In genomic region chr12:54005853-54006699, GRCh38 we compare ENCODE assay signal across 9 cellular contexts. TPM values are rescaled to one million over a fixed set of nuclear protein-coding genes. Genes with fewer than 3 reads are reported as not detected.
DNase-seq lines count a peak whose midpoint lies in the region; ATAC-seq and TF ChIP-seq lines count a peak whose summit lies in the region.
"Had no signal": no experiment of that assay in that cellular context is flagged by ENCODE, and none has a peak within 500 bp of the region (broad histone marks: within the 10 kb centered on the region; RNA-seq: fewer than 3 reads in every experiment).

No MANE protein-coding gene starts in this region.

- H3K36me3 Mint-ChIP-seq in activated naive CD8-positive, alpha-beta T cell treated with anti-CD3 and anti-CD28 coated beads for 36 hours: no peaks in the 10 kb centered on the region

- H3K4me1 ChIP-seq in Karpas-422 (ENCODE audit: low read length) (peaks cover 12% of the 10 kb centered on the region), cardiac muscle cell (ENCODE audit: low read depth) (no peaks in the 10 kb centered on the region), psoas muscle (peaks cover 24% of the 10 kb centered on the region), upper lobe of left lung (peaks cover 13 to 27% (median 15%) of the 10 kb centered on the region in 4 donors)

- H3K36me3 ChIP-seq in Karpas-422 (ENCODE audit: insufficient read depth, low read length) (no peaks in the 10 kb centered on the region), cardiac muscle cell (no peaks in the 10 kb centered on the region), psoas muscle (ENCODE audit: insufficient read depth in 1 of 2, low read depth in 1 of 2) (no peaks in the 10 kb centered on the region), upper lobe of left lung (no peaks in the 10 kb centered on the region)

- no peaks in the 10 kb centered on the region for H3K9me2 ChIP-seq in Karpas-422 (replicated peaks; ENCODE audit: insufficient read depth, low read length)

- TF ChIP-seq CTCF in C4-2B (conservative IDR thresholded peaks at IDR 0.05) (peak; percentile 94), cardiac muscle cell (IDR thresholded peaks at IDR 0.05; ENCODE audit: low read depth, low read length) (peak; percentile 84), psoas muscle (IDR thresholded peaks at IDR 0.05) (peak; percentile 95), upper lobe of left lung (IDR thresholded peaks at IDR 0.05) (peak; percentile 92 to 96 (median 94))

- TF ChIP-seq EP300 in upper lobe of left lung (IDR thresholded peaks at IDR 0.05): no peak

- H3K27ac ChIP-seq in C4-2B (no peak overlapping the region), Karpas-422 (ENCODE audit: low read length) (no peak overlapping the region), cardiac muscle cell (no peak overlapping the region), psoas muscle (peak overlapping the region; percentile 95), upper lobe of left lung (no peak overlapping the region)

- H3K79me2 ChIP-seq in Karpas-422 (ENCODE audit: low read length): no peaks in the 10 kb centered on the region

- H3K4me3 ChIP-seq in Karpas-422 (ENCODE audit: low read length) (peak overlapping the region; percentile 53), cardiac muscle cell (no peak overlapping the region), psoas muscle (peak overlapping the region; percentile 78), upper lobe of left lung (peak overlapping the region in 3 of 4 donors; percentile 19 to 42 (median 37))

- H3K9me3 Mint-ChIP-seq in activated naive CD8-positive, alpha-beta T cell treated with anti-CD3 and anti-CD28 coated beads for 36 hours: no peaks in the 10 kb centered on the region

- peak overlapping the region; percentile 71; the same call in 1 of the 2 replicates for H2AFZ ChIP-seq in Karpas-422 (ENCODE audit: low read length)

- H3K4me1 Mint-ChIP-seq in activated naive CD8-positive, alpha-beta T cell treated with anti-CD3 and anti-CD28 coated beads for 36 hours: peaks cover 24% of the 10 kb centered on the region

- peak; percentile 85 for DNase-seq in GM19240 (ENCODE audit: insufficient read length, low spot score)
- DNase-seq in Karpas-422: peak; percentile 93
- DNase-seq in activated naive CD8-positive, alpha-beta T cell treated with anti-CD3 and anti-CD28 coated beads for 36 hours: peak; percentile 78
- DNase-seq in cardiac muscle cell (ENCODE audit: low read depth in 1 of 2, low spot score in 1 of 2): peak; percentile 85 to 94
- DNase-seq in psoas muscle: peak; percentile 90 to 95
- DNase-seq in upper lobe of left lung: peak; percentile 89 to 93

- TF ChIP-seq POLR2A in upper lobe of left lung (IDR thresholded peaks at IDR 0.05): no peak

- peak overlapping the region; percentile 66 for H3K9ac ChIP-seq in Karpas-422 (ENCODE audit: low read length)

- H3K27me3 ChIP-seq in Karpas-422 (ENCODE audit: low read length) (no peaks in the 10 kb centered on the region), cardiac muscle cell (peaks cover 100% of the 10 kb centered on the region), psoas muscle (ENCODE audit: insufficient read depth in 3 of 3, low read length in 2 of 3) (no peaks in the 10 kb centered on the region), upper lobe of left lung (peaks cover 3 to 93% (median 48%) of the 10 kb centered on the region in 4 donors)

- peak overlapping the region; percentile 67 for H3K4me3 Mint-ChIP-seq in activated naive CD8-positive, alpha-beta T cell treated with anti-CD3 and anti-CD28 coated beads for 36 hours

- H3K27me3 Mint-ChIP-seq in activated naive CD8-positive, alpha-beta T cell treated with anti-CD3 and anti-CD28 coated beads for 36 hours: peaks cover 99% of the 10 kb centered on the region

- H4K20me1 ChIP-seq in Karpas-422 (ENCODE audit: insufficient read depth, low read depth, low read length): no peaks in the 10 kb centered on the region

- H3K4me2 ChIP-seq in Karpas-422 (ENCODE audit: low read depth, low read length, poor library complexity, severe bottlenecking): peak overlapping the region; percentile 74

- 6 to 15% (median 9%) methylated on average over 48 of the region's 48 CpGs for WGBS in psoas muscle, 3 donors
- 8 to 12% methylated on average over 40 to 46 of the region's 48 CpGs for WGBS in upper lobe of left lung, 2 donors

- H3K27ac Mint-ChIP-seq in activated naive CD8-positive, alpha-beta T cell treated with anti-CD3 and anti-CD28 coated beads for 36 hours: no peak overlapping the region

- H3K9me3 ChIP-seq in Karpas-422 (ENCODE audit: low read length): no peaks in the 10 kb centered on the region
- H3K9me3 ChIP-seq in cardiac muscle cell (ENCODE audit: low read depth): no peaks in the 10 kb centered on the region
- H3K9me3 ChIP-seq in psoas muscle: no peaks in the 10 kb centered on the region
- H3K9me3 ChIP-seq in upper lobe of left lung: no peaks in the 10 kb centered on the region

- intact Hi-C loops in psoas muscle (cut with DNase I): loop anchor here (1.0 to 5.0 kb wide), 4 partner anchors 14 to 195 kb away; no protein-coding TSS in a partner anchor

- ATAC-seq in SK-N-SH treated with all-trans-retinoic acid at 6 μM for 48 hours (peak; percentile 88), psoas muscle (peak; percentile 80 to 88 (median 83)), upper lobe of left lung (ENCODE audit: low FRiP score in 2 of 2) (peak; percentile 84 to 94)

TF ChIP-seq in SK-N-SH treated with all-trans-retinoic acid at 6 μM for 48 hours, 23 proteins besides CTCF, POLR2A, EP300 and RAD21 (continues in another document):
- no peak for TF ChIP-seq ISL1 (CRISPR knock-in tag; IDR thresholded peaks at IDR 0.05)
- no peak for TF ChIP-seq POU6F1 (CRISPR knock-in tag; IDR thresholded peaks at IDR 0.05; ENCODE audit: borderline replicate concordance, low read depth)

RNA-seq across cellular contexts. Expression of gene HOXC8, which starts 2.7 kb away (rescaled TPM):
- not detected in 2 replicates for total RNA-seq in Karpas-422 (2014; rRNA removed; shearing (Covaris generic); ENCODE audit: low replicate concordance)
- not detected for total RNA-seq in activated naive CD8-positive, alpha-beta T cell treated with anti-CD3 and anti-CD28 coated beads for 36 hours
- 0.06 TPM in 1 of 2 replicates, not detected in the other for total RNA-seq in cardiac muscle cell
- not detected in 2 replicates for polyA plus RNA-seq in cardiac muscle cell
- 10 to 100 TPM in 1 of 4 donors, 1 to 10 TPM in 3; 6.7 to 10.2 (median 9.0) TPM for total RNA-seq in psoas muscle
- 1 to 10 TPM; 1.6 to 8.8 (median 3.3) TPM for polyA plus RNA-seq in psoas muscle
- total RNA-seq in upper lobe of left lung: not detected
- total RNA-seq: T-helper 2 cell treated with Interferon-gamma antibody and Interleukin-4, amounts not matched to agents 100 ng/mL and 5 ng/mL, for 36 hours had no signal

RNA-seq across cellular contexts. Expression of gene HOXC9, which starts 6.1 kb away (rescaled TPM):
- total RNA-seq in Karpas-422 (2014; rRNA removed; shearing (Covaris generic); ENCODE audit: low replicate concordance): not detected in 2 replicates
- not detected for total RNA-seq in activated naive CD8-positive, alpha-beta T cell treated with anti-CD3 and anti-CD28 coated beads for 36 hours
- total RNA-seq in cardiac muscle cell (not detected in 2 replicates), psoas muscle (10 to 100 TPM in 2 of 4 donors, 1 to 10 TPM in 2; 6.4 to 14.6 (median 9.2) TPM), upper lobe of left lung (under 1 TPM in 2 of 6 donors, not detected in 4; 0.17 to 0.23 TPM)
- polyA plus RNA-seq in cardiac muscle cell (not detected in 2 replicates), psoas muscle (10 to 100 TPM in 2 of 3 donors, 1 to 10 TPM in 1; 8.8 to 31.1 (median 16.4) TPM)
- total RNA-seq: T-helper 2 cell treated with Interferon-gamma antibody and Interleukin-4, amounts not matched to agents 100 ng/mL and 5 ng/mL, for 36 hours had no signal

RNA-seq across cellular contexts. Expression of gene HOXC10, which starts 21.1 kb away (rescaled TPM):
- not detected in 2 replicates for total RNA-seq in Karpas-422 (2014; rRNA removed; shearing (Covaris generic); ENCODE audit: low replicate concordance)
- not detected for total RNA-seq in activated naive CD8-positive, alpha-beta T cell treated with anti-CD3 and anti-CD28 coated beads for 36 hours
- total RNA-seq in cardiac muscle cell (not detected in 2 replicates), psoas muscle (10 to 100 TPM in 2 of 4 donors, 1 to 10 TPM in 2; 3.0 to 79.4 (median 34.3) TPM), upper lobe of left lung (not detected)
- polyA plus RNA-seq in cardiac muscle cell (not detected in 2 replicates), psoas muscle (100 to 1,000 TPM in 1 of 3 donors, 10 to 100 TPM in 2; 43.4 to 129 (median 74.1) TPM)
- total RNA-seq: T-helper 2 cell treated with Interferon-gamma antibody and Interleukin-4, amounts not matched to agents 100 ng/mL and 5 ng/mL, for 36 hours had no signal

RNA-seq across cellular contexts. Expression of gene HOXC6, which starts 22.2 kb away (rescaled TPM):
- total RNA-seq in Karpas-422 (2014; rRNA removed; shearing (Covaris generic); ENCODE audit: low replicate concordance): not detected in 2 replicates
- total RNA-seq in activated naive CD8-positive, alpha-beta T cell treated with anti-CD3 and anti-CD28 coated beads for 36 hours: not detected
- not detected in 2 replicates for total RNA-seq in cardiac muscle cell
- polyA plus RNA-seq in cardiac muscle cell: not detected in 2 replicates
- total RNA-seq in psoas muscle: 10 to 100 TPM in 2 of 4 donors, 1 to 10 TPM in 2; 5.2 to 23.6 (median 12.5) TPM
- 1 to 10 TPM; 2.2 to 9.5 (median 4.7) TPM for polyA plus RNA-seq in psoas muscle
- total RNA-seq in upper lobe of left lung: under 1 TPM in 2 of 6 donors, not detected in 4; 0.40 to 0.92 TPM
- total RNA-seq: T-helper 2 cell treated with Interferon-gamma antibody and Interleukin-4, amounts not matched to agents 100 ng/mL and 5 ng/mL, for 36 hours had no signal

RNA-seq across cellular contexts. Expression of gene HOXC5, which starts 26.8 kb away (rescaled TPM):
- total RNA-seq in Karpas-422 (2014; rRNA removed; shearing (Covaris generic); ENCODE audit: low replicate concordance): not detected in 2 replicates
- total RNA-seq in activated naive CD8-positive, alpha-beta T cell treated with anti-CD3 and anti-CD28 coated beads for 36 hours: not detected
- not detected in 2 replicates for total RNA-seq in cardiac muscle cell
- not detected in 2 replicates for polyA plus RNA-seq in cardiac muscle cell
- total RNA-seq in psoas muscle: 1 to 10 TPM in 2 of 4 donors, under 1 TPM in 2; 0.25 to 3.3 (median 1.1) TPM
- under 1 TPM; 0.03 to 0.58 (median 0.04) TPM for polyA plus RNA-seq in psoas muscle
- total RNA-seq in upper lobe of left lung: under 1 TPM in 3 of 6 donors, not detected in 3; 0.11 to 0.22 (median 0.17) TPM
- total RNA-seq: T-helper 2 cell treated with Interferon-gamma antibody and Interleukin-4, amounts not matched to agents 100 ng/mL and 5 ng/mL, for 36 hours had no signal
